Comparison of ENCODE assay signal across 10 cellular contexts in the genomic region with DNA sequence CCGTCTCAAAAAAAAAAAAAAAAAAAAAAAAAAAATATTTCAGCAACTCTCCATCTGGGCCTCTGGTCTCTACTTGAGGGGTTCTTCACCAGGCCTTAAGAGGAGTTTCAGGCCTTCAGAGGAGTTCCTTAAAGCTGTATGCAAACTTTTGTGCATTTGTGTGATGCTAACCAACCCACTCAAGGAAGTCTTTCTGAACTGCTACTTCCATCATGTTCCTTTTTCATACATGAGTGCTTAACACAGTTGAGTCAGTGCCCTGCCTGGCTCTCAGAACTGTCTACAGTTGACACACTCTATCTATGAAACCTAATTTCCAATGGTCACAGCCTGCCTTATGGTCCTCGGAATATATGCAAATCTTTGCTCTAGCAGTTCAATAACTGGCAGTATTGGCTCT.
DNase-seq lines count a peak whose midpoint lies in the region; ATAC-seq, FAIRE-seq and TF ChIP-seq lines count a peak whose summit lies in the region.
"Had no signal": no experiment of that assay in that cellular context is flagged by ENCODE, and none has a peak within 500 bp of the region (broad histone marks: within the 10 kb centered on the region; RNA-seq: fewer than 3 reads in every experiment).

No MANE protein-coding gene starts in this region.

- 76 to 83% methylated on average over 1 of the region's 2 CpGs for WGBS in pancreas, 2 donors

- no peak for TF ChIP-seq CTCF in GM06990 (IDR thresholded peaks at IDR 0.05; ENCODE audit: insufficient read depth, low read length, poor library complexity, severe bottlenecking)
- TF ChIP-seq CTCF in pancreas (IDR thresholded peaks at IDR 0.05): no peak

- ATAC-seq in GM19463 (IDR thresholded peaks at IDR 0.05; ENCODE audit: unreplicated experiment) (peak; percentile 23), HG02981 (IDR thresholded peaks at IDR 0.05; ENCODE audit: unreplicated experiment) (peak; percentile 32), GM19397 (IDR thresholded peaks at IDR 0.05; ENCODE audit: unreplicated experiment) (no peak), pancreas (no peak)
- ATAC-seq: T-helper 17 cell had no signal

- no peak overlapping the region for H3K27ac ChIP-seq in pancreas

- H3K27me3 ChIP-seq in GM06990 (replicated peaks; ENCODE audit: control insufficient read depth, insufficient read depth, low read length): no peaks in the 10 kb centered on the region
- H3K27me3 ChIP-seq in pancreas: no peaks in the 10 kb centered on the region

- intact Hi-C loops in head of caudate nucleus (cut with DNase I) (no loop called here), pancreas (cut with DNase I) (no loop called here)

- H3K36me3 ChIP-seq in GM06990 (ENCODE audit: control insufficient read depth, insufficient read depth, low read length) (peaks cover 4% of the 10 kb centered on the region), pancreas (no peaks in the 10 kb centered on the region)

- no peaks in the 10 kb centered on the region for H3K4me1 ChIP-seq in pancreas

- peak; percentile 67 for DNase-seq in GM06990 (ENCODE audit: extremely low read depth, insufficient read length)
- peak; percentile 45 for DNase-seq in MV-4-11 (lab: John Stamatoyannopoulos, UW)
- DNase-seq in activated CD8-positive, alpha-beta memory T cell treated with anti-CD3 and anti-CD28 coated beads, Interleukin-2, amount 50 U/mL, for 48 hours: no peak
- DNase-seq in head of caudate nucleus: no peak
- no peak for DNase-seq in pancreas
- DNase-seq: T-helper 17 cell had no signal

- no peak overlapping the region; the same call in 1 of the 2 replicates for H3K4me3 ChIP-seq in GM06990 (replicated peaks; ENCODE audit: low read depth, low read length)
- H3K4me3 ChIP-seq in pancreas: no peak overlapping the region

- no peaks in the 10 kb centered on the region for H3K9me3 ChIP-seq in pancreas

- FAIRE-seq in pancreas (lab: Jason Lieb, UNC): no peak
- FAIRE-seq: endothelial cell of umbilical vein had no signal

Comparison
In these comparisons a context has a peak if more than half of its experiments do, and no peak if none do; other contexts are left out.
1. DNase-seq: peak in GM06990 (single experiment) and MV-4-11 (single experiment); none in activated CD8-positive, alpha-beta memory T cell treated with anti-CD3 and anti-CD28 coated beads, Interleukin-2, amount 50 U/mL, for 48 hours (single experiment), head of caudate nucleus (0 of 42) and pancreas (0 of 6).
2. ATAC-seq: peak in GM19463 (single experiment) and HG02981 (single experiment); none in GM19397 (single experiment) and pancreas (0 of 4).